ENCODE assay signal across 18 cellular contexts in the genomic region with DNA sequence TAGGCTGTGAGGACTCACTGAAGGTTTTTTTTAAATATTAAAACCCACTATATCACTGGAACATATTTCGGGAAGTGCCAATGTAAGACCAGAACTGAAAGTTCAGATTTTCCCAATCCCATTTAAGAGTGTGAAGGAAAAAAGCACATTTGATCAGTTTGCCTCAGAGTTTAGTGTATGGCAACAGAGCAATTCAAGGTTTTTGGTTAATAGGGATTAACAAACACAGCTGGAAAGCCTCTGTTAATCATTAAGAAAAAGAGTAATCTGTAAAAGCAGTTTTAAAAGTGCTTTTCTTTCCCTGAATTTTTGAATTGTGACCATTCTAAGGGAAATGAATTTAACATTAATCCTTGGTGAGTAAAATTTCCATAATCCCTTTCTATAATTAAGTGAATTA.
A peak's percentile ranks its signal among the peaks of the same experiment; 100 is the strongest.
DNase-seq lines count a peak whose midpoint lies in the region; ATAC-seq and TF ChIP-seq lines count a peak whose summit lies in the region.
"Had no signal": no experiment of that assay in that cellular context is flagged by ENCODE, and none has a peak within 500 bp of the region (broad histone marks: within the 10 kb centered on the region; RNA-seq: fewer than 3 reads in every experiment).

No MANE protein-coding gene starts in this region.

- H3K4ac ChIP-seq in mesendoderm (ENCODE audit: low read depth, low read length), result no peak overlapping the region

- H2BK15ac ChIP-seq in mesendoderm (replicated peaks; ENCODE audit: low read depth), result no peak overlapping the region

- TF ChIP-seq CTCF in left ventricle myocardium inferior (IDR thresholded peaks at IDR 0.05; ENCODE audit: borderline replicate concordance), result no peak
- no peak for TF ChIP-seq CTCF in endodermal cell (conservative IDR thresholded peaks at IDR 0.05)
- no peak for TF ChIP-seq CTCF in thoracic aorta (IDR thresholded peaks at IDR 0.05)
- TF ChIP-seq CTCF in brain microvascular endothelial cell (IDR thresholded peaks at IDR 0.05; ENCODE audit: low read depth, low read length, missing control alignments), result no peak

- no peak overlapping the region for H2BK5ac ChIP-seq in mesendoderm (ENCODE audit: low read length)

- no peak overlapping the region for H3K4me2 ChIP-seq in mesendoderm (ENCODE audit: low read length)

- no peak overlapping the region for H3K18ac ChIP-seq in mesendoderm (ENCODE audit: low read length)

- no peaks in the 10 kb centered on the region for H3K79me1 ChIP-seq in mesendoderm (ENCODE audit: low read length)

- no peaks in the 10 kb centered on the region for H3K36me3 Mint-ChIP-seq in endodermal cell (ENCODE audit: low read depth)

- H4K5ac ChIP-seq in mesendoderm (ENCODE audit: low read length), result no peak overlapping the region

- peak overlapping the region; percentile 32 for H3K4me3 ChIP-seq in left ventricle myocardium inferior
- peak overlapping the region; percentile 51 for H3K4me3 ChIP-seq in endodermal cell (ENCODE audit: low read length)
- H3K4me3 ChIP-seq in mesendoderm (ENCODE audit: low read length), result no peak overlapping the region
- H3K4me3 ChIP-seq in thoracic aorta, result peak overlapping the region; percentile 65
- H3K4me3 ChIP-seq in brain microvascular endothelial cell (ENCODE audit: low read depth, low read length), result no peak overlapping the region

- H3K4me3 Mint-ChIP-seq in endodermal cell, result peak overlapping the region; percentile 33

- peak overlapping the region; percentile 93 for H3K27ac Mint-ChIP-seq in endodermal cell

- H3K4me1 Mint-ChIP-seq in endodermal cell, result peaks cover 50% of the 10 kb centered on the region

- no peak overlapping the region for H3K56ac ChIP-seq in mesendoderm (ENCODE audit: low read length)

- H3K27me3 ChIP-seq in left ventricle myocardium inferior (ENCODE audit: low read depth) (no peaks in the 10 kb centered on the region), endodermal cell (ENCODE audit: control insufficient read depth, insufficient read depth, low read length, poor library complexity, severe bottlenecking) (no peaks in the 10 kb centered on the region), mesendoderm (ENCODE audit: insufficient read depth, low read length, poor library complexity) (no peaks in the 10 kb centered on the region), thoracic aorta (replicated peaks; ENCODE audit: insufficient read depth) (no peaks in the 10 kb centered on the region), brain microvascular endothelial cell (replicated peaks) (no peaks in the 10 kb centered on the region)

- intact Hi-C loops in left ventricle myocardium inferior (cut with micrococcal nuclease) (no loop called here), left ventricle myocardium superior (cut with micrococcal nuclease) (no loop called here)

- no peak overlapping the region for H4K8ac ChIP-seq in mesendoderm (ENCODE audit: low read depth, low read length)

- DNase-seq in left ventricle myocardium inferior (no peak), left ventricle myocardium superior (no peak), endodermal cell (no peak), mesendoderm (peak; percentile 32), thoracic aorta (ENCODE audit: low spot score) (no peak), brain microvascular endothelial cell (no peak), AG08395 (ENCODE audit: low spot score) (no peak), foreskin melanocyte (no peak)
- DNase-seq: C1 segment of cervical spinal cord, COR-L47, HCEC 1CT, KG1, NCI-H1105 treated with DMSO at 0.1 percent for 48 hours, NCI-H187, NCI-H446 treated with DMSO at 0.1 percent for 48 hours, NCI-H774 had no signal

- peaks cover 3% of the 10 kb centered on the region for H3K9me3 Mint-ChIP-seq in endodermal cell

- no peak overlapping the region for H2BK120ac ChIP-seq in mesendoderm (ENCODE audit: low read depth, low read length)

- H3K27ac ChIP-seq in left ventricle myocardium inferior (replicated peaks) (no peak overlapping the region), endodermal cell (ENCODE audit: low read depth, low read length) (no peak overlapping the region), mesendoderm (ENCODE audit: low read depth, low read length) (no peak overlapping the region), thoracic aorta (peak overlapping the region; percentile 1 to 8), brain microvascular endothelial cell (no peak overlapping the region)
- H3K27ac ChIP-seq: 22Rv1, HL-60 had no signal

- WGBS in endodermal cell (ENCODE audit: insufficient coverage in 1 of 2, insufficient read length in 1 of 2), 2 experiments, result 33% methylated on average over 1 of the region's 1 CpG; no CpG with 5 or more reads in 1 of the 2 experiments
- no CpG with 5 or more reads among the region's 1 CpG for WGBS in mesendoderm (ENCODE audit: extremely low coverage, insufficient coverage, low lambda C conversion rate)

- peaks cover 6% of the 10 kb centered on the region for H3K9me3 ChIP-seq in left ventricle myocardium inferior (replicated peaks)
- no peaks in the 10 kb centered on the region for H3K9me3 ChIP-seq in endodermal cell (ENCODE audit: control insufficient read depth, low read length)
- H3K9me3 ChIP-seq in thoracic aorta, result no peaks in the 10 kb centered on the region

- ATAC-seq in left ventricle myocardium superior, result no peak
- no peak for ATAC-seq in thoracic aorta (ENCODE audit: insufficient number of reproducible peaks, low FRiP score, low read depth)

- H3K27me3 Mint-ChIP-seq in endodermal cell (ENCODE audit: insufficient read depth), result no peaks in the 10 kb centered on the region

- H3K79me2 ChIP-seq in mesendoderm (ENCODE audit: control insufficient read depth, insufficient read depth, low read length), result no peaks in the 10 kb centered on the region

- no peaks in the 10 kb centered on the region for H3K4me1 ChIP-seq in left ventricle myocardium inferior
- peaks cover 22% of the 10 kb centered on the region for H3K4me1 ChIP-seq in endodermal cell (ENCODE audit: control insufficient read depth, insufficient read depth, low read length)
- peaks cover 6% of the 10 kb centered on the region for H3K4me1 ChIP-seq in mesendoderm (ENCODE audit: control insufficient read depth, low read depth, low read length)
- H3K4me1 ChIP-seq in thoracic aorta (ENCODE audit: control insufficient read depth in 1 of 2, low read depth in 2 of 2), result peaks cover 0 to 6% of the 10 kb centered on the region in 2 donors

- in situ Hi-C loops in brain microvascular endothelial cell (cut with HindIII; ENCODE audit: low pct_ligation_motif_present, low sequenced_read_pairs), result no loop called here

- no peak overlapping the region for H3K9ac ChIP-seq in endodermal cell (ENCODE audit: extremely low read depth, low read length, poor library complexity, severe bottlenecking)
- no peak overlapping the region for H3K9ac ChIP-seq in mesendoderm (ENCODE audit: low read length)

- H2AK5ac ChIP-seq in mesendoderm (ENCODE audit: low read length), result no peak overlapping the region

- H3K36me3 ChIP-seq in left ventricle myocardium inferior, result no peaks in the 10 kb centered on the region
- no peaks in the 10 kb centered on the region for H3K36me3 ChIP-seq in endodermal cell (ENCODE audit: control insufficient read depth, insufficient read depth, low read length)
- H3K36me3 ChIP-seq in mesendoderm (ENCODE audit: control insufficient read depth, insufficient read depth, low read length), result no peaks in the 10 kb centered on the region
- no peaks in the 10 kb centered on the region for H3K36me3 ChIP-seq in thoracic aorta
- H3K36me3 ChIP-seq in brain microvascular endothelial cell (replicated peaks), result no peaks in the 10 kb centered on the region

- no peak overlapping the region for H3K23ac ChIP-seq in mesendoderm (ENCODE audit: low read length)

Comparison
In these comparisons a context has a peak if more than half of its experiments do, and no peak if none do; other contexts are left out.
1. H3K27ac ChIP-seq: peak in thoracic aorta (2 of 2); none in left ventricle myocardium inferior (single experiment), endodermal cell (single experiment), mesendoderm (single experiment) and brain microvascular endothelial cell (single experiment).
2. H3K4me3 ChIP-seq: peak in left ventricle myocardium inferior (single experiment), endodermal cell (single experiment) and thoracic aorta (single experiment); none in mesendoderm (single experiment) and brain microvascular endothelial cell (single experiment).